ENCODE assay signal across 9 cellular contexts in the genomic region with DNA sequence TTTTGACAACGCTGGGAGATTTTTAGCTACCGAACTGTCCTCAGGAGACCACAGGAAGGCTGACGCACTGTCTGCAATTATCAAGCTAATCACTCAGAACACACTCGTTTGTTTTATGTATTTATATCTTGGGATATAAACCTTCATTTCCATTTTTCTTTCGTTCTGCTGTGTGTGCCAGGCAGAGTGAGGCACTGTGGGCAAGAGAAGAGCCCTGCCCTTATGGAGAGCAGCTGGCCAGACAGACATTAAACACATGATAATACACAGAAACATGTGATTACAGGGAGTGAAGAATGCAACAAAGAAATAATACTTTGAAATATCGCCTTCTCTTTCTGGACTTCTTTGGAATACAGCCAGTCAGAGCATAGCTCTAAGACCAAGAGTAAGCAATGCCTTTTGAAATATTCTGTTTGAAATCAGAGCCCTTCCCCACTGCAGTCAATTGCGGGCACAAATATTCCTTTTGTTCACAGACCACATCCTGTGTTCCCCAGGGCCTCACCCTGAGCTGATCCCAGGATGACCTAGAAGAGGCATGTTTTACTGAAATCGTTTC.
A peak's percentile ranks its signal among the peaks of the same experiment; 100 is the strongest.
DNase-seq lines count a peak whose midpoint lies in the region; ATAC-seq, FAIRE-seq and TF ChIP-seq lines count a peak whose summit lies in the region.
"Had no signal": no experiment of that assay in that cellular context is flagged by ENCODE, and none has a peak within 500 bp of the region (broad histone marks: within the 10 kb centered on the region; RNA-seq: fewer than 3 reads in every experiment).

No MANE protein-coding gene starts in this region.

- no peaks in the 10 kb centered on the region for H3K9me3 Mint-ChIP-seq in stimulated activated naive B cell treated with anti-CD40 and anti-IgM and Interleukin-4, amounts not matched to agents 10 μg/mL and 1 μg/mL and 100 μg/mL, for 72 hours

- no peaks in the 10 kb centered on the region for H3K9me3 ChIP-seq in Peyer's patch

- TF ChIP-seq CTCF in fibroblast of the aortic adventitia (IDR thresholded peaks at IDR 0.05; ENCODE audit: insufficient read depth, low read length) (no peak), Peyer's patch (IDR thresholded peaks at IDR 0.05) (no peak)

- H3K27ac Mint-ChIP-seq in stimulated activated naive B cell treated with anti-CD40 and anti-IgM and Interleukin-4, amounts not matched to agents 10 μg/mL and 1 μg/mL and 100 μg/mL, for 72 hours = peak overlapping the region; percentile 9

- no peaks in the 10 kb centered on the region for H3K27me3 ChIP-seq in Peyer's patch

- no peaks in the 10 kb centered on the region for H3K4me1 ChIP-seq in Peyer's patch

- H3K36me3 ChIP-seq in Peyer's patch = no peaks in the 10 kb centered on the region

- DNase-seq in NCI-H1105 treated with DMSO at 0.1 percent for 48 hours (lab: John Stamatoyannopoulos, UW) = peak; percentile 51
- DNase-seq in NCI-H1105 (lab: John Stamatoyannopoulos, UW) = no peak
- peak; percentile 65 for DNase-seq in RCC 7860 (ENCODE audit: low spot score)
- peak; percentile 16 for DNase-seq in fibroblast of the aortic adventitia (ENCODE audit: low read depth)
- DNase-seq in stimulated activated naive B cell treated with anti-CD40 and anti-IgM and Interleukin-4, amounts not matched to agents 10 μg/mL and 1 μg/mL and 100 μg/mL, for 72 hours = no peak
- DNase-seq in Peyer's patch = no peak
- DNase-seq in OCI-M1 (lab: John Stamatoyannopoulos, UW) = no peak
- DNase-seq: activated naive CD4-positive, alpha-beta T cell had no signal

- peak; percentile 80 for FAIRE-seq in RCC 7860 (lab: Jason Lieb, UNC)

- peaks cover 0 to 1% of the 10 kb centered on the region in 2 donors for H3K4me1 Mint-ChIP-seq in stimulated activated naive B cell treated with anti-CD40 and anti-IgM and Interleukin-4, amounts not matched to agents 10 μg/mL and 1 μg/mL and 100 μg/mL, for 72 hours

- peaks cover 73 to 86% of the 10 kb centered on the region in 2 donors for H3K27me3 Mint-ChIP-seq in stimulated activated naive B cell treated with anti-CD40 and anti-IgM and Interleukin-4, amounts not matched to agents 10 μg/mL and 1 μg/mL and 100 μg/mL, for 72 hours

- H3K27ac ChIP-seq in Peyer's patch = peak overlapping the region in 1 of 4 donors; percentile 52

- no peak overlapping the region for H3K4me3 Mint-ChIP-seq in stimulated activated naive B cell treated with anti-CD40 and anti-IgM and Interleukin-4, amounts not matched to agents 10 μg/mL and 1 μg/mL and 100 μg/mL, for 72 hours

- no peak for ATAC-seq in stimulated activated naive B cell treated with anti-CD40 and anti-IgM and Interleukin-4, amounts not matched to agents 10 μg/mL and 1 μg/mL and 100 μg/mL, for 72 hours (replicated peaks)
- ATAC-seq in GM21737 (IDR thresholded peaks at IDR 0.05; ENCODE audit: unreplicated experiment) = no peak

- peaks cover 0 to 1% of the 10 kb centered on the region in 2 donors for H3K36me3 Mint-ChIP-seq in stimulated activated naive B cell treated with anti-CD40 and anti-IgM and Interleukin-4, amounts not matched to agents 10 μg/mL and 1 μg/mL and 100 μg/mL, for 72 hours

- no peak for TF ChIP-seq POLR2A in Peyer's patch (IDR thresholded peaks at IDR 0.05)

- no peak overlapping the region for H3K4me3 ChIP-seq in fibroblast of the aortic adventitia (ENCODE audit: low read depth, low read length)
- H3K4me3 ChIP-seq in Peyer's patch = no peak overlapping the region

Comparison
In these comparisons a context has a peak if more than half of its experiments do, and no peak if none do; other contexts are left out.
1. DNase-seq: peak in NCI-H1105 treated with DMSO at 0.1 percent for 48 hours (single experiment), RCC 7860 (single experiment) and fibroblast of the aortic adventitia (single experiment); none in NCI-H1105 (single experiment), stimulated activated naive B cell treated with anti-CD40 and anti-IgM and Interleukin-4, amounts not matched to agents 10 μg/mL and 1 μg/mL and 100 μg/mL, for 72 hours (single experiment), Peyer's patch (0 of 3) and OCI-M1 (single experiment).